In the genomic region with DNA sequence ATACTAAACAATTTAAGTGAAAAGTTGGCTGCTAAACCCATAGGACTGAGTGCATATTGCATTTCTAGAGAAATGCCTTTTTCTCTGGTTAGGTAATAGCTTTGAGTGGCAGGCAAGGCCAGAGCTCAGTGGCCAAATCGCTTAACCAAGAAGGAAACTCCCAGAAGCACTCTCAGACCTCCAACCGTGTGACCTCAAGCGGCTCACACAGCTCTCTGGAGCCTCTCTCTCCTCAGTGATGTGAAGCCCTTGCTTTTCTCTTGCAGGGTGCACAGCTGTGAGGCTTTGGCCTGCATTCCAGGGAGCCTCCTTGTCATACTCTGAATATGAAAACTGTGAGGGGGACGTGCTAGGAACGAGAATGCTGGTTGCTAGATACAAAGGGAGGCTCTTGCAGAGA, we compare ENCODE assay signal across 10 cellular contexts.
A peak's percentile ranks its signal among the peaks of the same experiment; 100 is the strongest.
DNase-seq lines count a peak whose midpoint lies in the region; ATAC-seq and TF ChIP-seq lines count a peak whose summit lies in the region.
"Had no signal": no experiment of that assay in that cellular context is flagged by ENCODE, and none has a peak within 500 bp of the region (broad histone marks: within the 10 kb centered on the region; RNA-seq: fewer than 3 reads in every experiment).

No MANE protein-coding gene starts in this region.

- no peaks in the 10 kb centered on the region for H3K27me3 ChIP-seq in osteoblast (ENCODE audit: insufficient read depth, low read length)

- no peaks in the 10 kb centered on the region for H4K20me1 ChIP-seq in osteoblast (ENCODE audit: insufficient read depth, low read length)

- H3K4me1 ChIP-seq in osteoblast (ENCODE audit: insufficient read depth, low read length): peaks cover 2% of the 10 kb centered on the region

- H2AFZ ChIP-seq in osteoblast (ENCODE audit: low read length): no peak overlapping the region
- H2AFZ ChIP-seq: parathyroid adenoma had no signal

- no peak for ATAC-seq in GM19351 (IDR thresholded peaks at IDR 0.05; ENCODE audit: unreplicated experiment)
- ATAC-seq in HG03342 (IDR thresholded peaks at IDR 0.05; ENCODE audit: unreplicated experiment): no peak

- H3K79me2 ChIP-seq in osteoblast (ENCODE audit: insufficient read depth, low read length): no peaks in the 10 kb centered on the region
- H3K79me2 ChIP-seq: parathyroid adenoma had no signal

- no peaks in the 10 kb centered on the region for H3K36me3 ChIP-seq in osteoblast (ENCODE audit: insufficient read depth, low read length)

- no peak overlapping the region for H3K4me3 ChIP-seq in osteoblast (ENCODE audit: insufficient read depth, low read length)

- peak; percentile 66 for DNase-seq in Ammon's horn (ENCODE audit: low spot score)
- peak; percentile 92 for DNase-seq in SIG-M5 treated with dmso at 0.1 percent for 504 hours (lab: John Stamatoyannopoulos, UW; ENCODE audit: unreplicated experiment)
- DNase-seq in head of caudate nucleus: peak in 37 of 42 donors; percentile 14 to 78 (median 44)
- DNase-seq in osteoblast (ENCODE audit: insufficient read length, low spot score, missing footprints): peak; percentile 5
- DNase-seq in NCI-H446 treated with DMSO at 0.1 percent for 48 hours (lab: John Stamatoyannopoulos, UW): no peak
- no peak for DNase-seq in NCI-H82 treated with DMSO at 0.1 percent for 48 hours (lab: John Stamatoyannopoulos, UW; ENCODE audit: unreplicated experiment)
- DNase-seq: NCI-H2107 had no signal

- no peak overlapping the region for H3K4me2 ChIP-seq in osteoblast (ENCODE audit: insufficient read depth, low read length)

- TF ChIP-seq CTCF in osteoblast (IDR thresholded peaks at IDR 0.05; ENCODE audit: extremely low read depth, low read depth, low read length): no peak

- no peaks in the 10 kb centered on the region for H3K9me3 ChIP-seq in osteoblast (ENCODE audit: low read depth, low read length)

- H3K27ac ChIP-seq in osteoblast (ENCODE audit: low read depth, low read length): no peak overlapping the region
- H3K27ac ChIP-seq: parathyroid adenoma had no signal

- intact Hi-C loops in head of caudate nucleus (cut with DNase I): no loop called here

Comparison
In these comparisons a context has a peak if more than half of its experiments do, and no peak if none do; other contexts are left out.
1. DNase-seq: peak in Ammon's horn (single experiment), SIG-M5 treated with dmso at 0.1 percent for 504 hours (single experiment), head of caudate nucleus (37 of 42) and osteoblast (single experiment); none in NCI-H446 treated with DMSO at 0.1 percent for 48 hours (single experiment) and NCI-H82 treated with DMSO at 0.1 percent for 48 hours (single experiment).